Comparison of ENCODE assay signal across 27 cellular contexts in genomic region chr17:70947636-70948565, GRCh38.
DNase-seq lines count a peak whose midpoint lies in the region; ATAC-seq, FAIRE-seq and TF ChIP-seq lines count a peak whose summit lies in the region.
"Had no signal": no experiment of that assay in that cellular context is flagged by ENCODE, and none has a peak within 500 bp of the region (broad histone marks: within the 10 kb centered on the region; RNA-seq: fewer than 3 reads in every experiment).

No MANE protein-coding gene starts in this region.

- H3K4me1 ChIP-seq in SJCRH30 (no peaks in the 10 kb centered on the region), testis (no peaks in the 10 kb centered on the region)

- H3K9me3 ChIP-seq in SJCRH30 (replicated peaks): no peaks in the 10 kb centered on the region
- H3K9me3 ChIP-seq in testis: no peaks in the 10 kb centered on the region

- FAIRE-seq in GM19239 (lab: Jason Lieb, UNC): no peak
- FAIRE-seq: GM12878, H54 had no signal

- TF ChIP-seq CTCF in HFFc6 (IDR thresholded peaks at IDR 0.05): no peak
- TF ChIP-seq CTCF in testis (IDR thresholded peaks at IDR 0.05): no peak

- H3K27me3 ChIP-seq in SJCRH30: no peaks in the 10 kb centered on the region
- no peaks in the 10 kb centered on the region for H3K27me3 ChIP-seq in testis

- H3K4me3 ChIP-seq in SJCRH30: no peak overlapping the region
- H3K4me3 ChIP-seq in testis: no peak overlapping the region
- H3K4me3 ChIP-seq: GM12878 had no signal

- 77 to 89% methylated on average over 17 of the region's 17 CpGs for WGBS in testis, 2 donors

- H3K9me3 Mint-ChIP-seq in HFFc6: peaks cover 18% of the 10 kb centered on the region; the same call in 1 of the 2 replicates

- H3K36me3 Mint-ChIP-seq in HFFc6 (ENCODE audit: low read depth): no peaks in the 10 kb centered on the region
- H3K36me3 Mint-ChIP-seq: CD14-positive monocyte had no signal

- H3K4me1 Mint-ChIP-seq in HFFc6 (ENCODE audit: low read depth): no peaks in the 10 kb centered on the region; the same call in 1 of the 2 replicates
- H3K4me1 Mint-ChIP-seq: B cell; CD14-positive monocyte; CD8-positive, alpha-beta memory T cell had no signal

- no peak overlapping the region for H3K27ac Mint-ChIP-seq in HFFc6
- H3K27ac Mint-ChIP-seq: B cell, CD14-positive monocyte had no signal

- H3K4me3 Mint-ChIP-seq in HFFc6: peak overlapping the region; percentile 0; the same call in 1 of the 2 replicates
- H3K4me3 Mint-ChIP-seq: B cell; CD14-positive monocyte; CD8-positive, alpha-beta memory T cell had no signal

- H3K27me3 Mint-ChIP-seq in HFFc6 (ENCODE audit: insufficient read depth): peaks cover 1% of the 10 kb centered on the region; the same call in 1 of the 2 replicates
- H3K27me3 Mint-ChIP-seq: B cell; CD8-positive, alpha-beta memory T cell had no signal

- no peak for DNase-seq in HFFc6
- peak; percentile 4 to 9 for DNase-seq in SJCRH30
- DNase-seq in left lobe of liver (ENCODE audit: low spot score): peak; percentile 63
- DNase-seq in testis: peak; percentile 29
- DNase-seq in NCI-H774 (lab: John Stamatoyannopoulos, UW): no peak
- DNase-seq in NCI-H2227 (lab: John Stamatoyannopoulos, UW; ENCODE audit: unreplicated experiment): no peak
- DNase-seq in GM19239 (ENCODE audit: insufficient read length, low spot score): no peak
- DNase-seq: CD8-positive, alpha-beta memory T cell; DMS 273 treated with DMSO at 0.1 percent for 48 hours; DMS79; EL; GDM1; Karpas-422; NCI-H1092; NCI-H1436; NCI-H187; NCI-H2081 treated with DMSO at 0.1 percent for 48 hours; NCI-H2171; NCI-H345; NCI-H524; NCI-H748 treated with DMSO at 0.1 percent for 48 hours; SHP77 had no signal

- intact Hi-C loops in testis (cut with DNase I; ENCODE audit: low total_unique reads): no loop called here

- peak; percentile 86 for ATAC-seq in left lobe of liver
- ATAC-seq: GM12878 had no signal

- no peak for TF ChIP-seq POLR2A in testis (IDR thresholded peaks at IDR 0.05)

- no peaks in the 10 kb centered on the region; the same call in 1 of the 2 replicates for H3K36me3 ChIP-seq in SJCRH30
- no peaks in the 10 kb centered on the region for H3K36me3 ChIP-seq in testis (ENCODE audit: low read depth, missing control alignments)

- no peak overlapping the region for H3K27ac ChIP-seq in SJCRH30
- H3K27ac ChIP-seq in testis: no peak overlapping the region
- H3K27ac ChIP-seq: RWPE1 had no signal

Comparison
In these comparisons a context has a peak if more than half of its experiments do, and no peak if none do; other contexts are left out.
1. DNase-seq: peak in SJCRH30 (2 of 2), left lobe of liver (single experiment) and testis (single experiment); none in HFFc6 (single experiment), NCI-H774 (single experiment), NCI-H2227 (single experiment) and GM19239 (single experiment).